8 cellular contexts compared by ENCODE assay signal in genomic region chr9:37465249-37466036, GRCh38. TPM values are rescaled to one million over a fixed set of nuclear protein-coding genes. Genes with fewer than 3 reads are reported as not detected.
DNase-seq lines count a peak whose midpoint lies in the region; ATAC-seq and TF ChIP-seq lines count a peak whose summit lies in the region.

Gene ZBTB5 (minus strand): TSS chr9:37465450. CDS start chr9:37442551, 22,899 bp downstream.

- peak within 1 kb of the TSS; percentile 96 for H3K27ac Mint-ChIP-seq in dendritic cell treated with granulocyte-macrophage colony-stimulating factor and Interleukin-4, amounts not matched to agents 40 ng/mL and 50 ng/mL, for 4 days

- no peaks in the 10 kb centered on the region; the same call in 1 of the 2 replicates for H3K36me3 ChIP-seq in BLaER1
- no peaks in the 10 kb centered on the region for H3K36me3 ChIP-seq in left lung

- DNase-seq in NCI-H748 (lab: John Stamatoyannopoulos, UW; ENCODE audit: unreplicated experiment) (peak; percentile 100), left lung (peak; percentile 98 to 99)
- peak; percentile 98 for DNase-seq in activated CD4-positive, alpha-beta T cell treated with anti-CD3 and anti-CD28 coated beads, Interleukin-2, amount 50 U/mL, for 1 hour
- peak; percentile 96 to 97 for DNase-seq in stimulated activated CD4-positive, alpha-beta T cell treated with anti-CD3 and anti-CD28 coated beads, Interleukin-2, amount 100 ng/mL, for 48 hours

- peaks cover 43% of the 10 kb centered on the region for H4K20me1 ChIP-seq in BLaER1

- no peaks in the 10 kb centered on the region for H3K9me3 Mint-ChIP-seq in dendritic cell treated with granulocyte-macrophage colony-stimulating factor and Interleukin-4, amounts not matched to agents 40 ng/mL and 50 ng/mL, for 4 days

- H3K27me3 ChIP-seq in BLaER1 (no peaks in the 10 kb centered on the region), left lung (no peaks in the 10 kb centered on the region)

- peak within 1 kb of the TSS; percentile 96 for H3K4me2 ChIP-seq in BLaER1

- H3K27ac ChIP-seq in BLaER1 = peak within 1 kb of the TSS; percentile 91
- H3K27ac ChIP-seq in left lung = peak within 1 kb of the TSS; percentile 92 to 97

- H3K27me3 Mint-ChIP-seq in dendritic cell treated with granulocyte-macrophage colony-stimulating factor and Interleukin-4, amounts not matched to agents 40 ng/mL and 50 ng/mL, for 4 days = no peaks in the 10 kb centered on the region

- H3K36me3 Mint-ChIP-seq in dendritic cell treated with granulocyte-macrophage colony-stimulating factor and Interleukin-4, amounts not matched to agents 40 ng/mL and 50 ng/mL, for 4 days (ENCODE audit: low read depth) = peaks cover 31% of the 10 kb centered on the region

- intact Hi-C loops in dendritic cell treated with granulocyte-macrophage colony-stimulating factor and Interleukin-4, amounts not matched to agents 40 ng/mL and 50 ng/mL, for 4 days (cut with micrococcal nuclease) = loop anchor here (1.0 to 2.0 kb wide), 2 partner anchors 20 to 43 kb away; partner anchors contain the start of genes GRHPR and POLR1E
- intact Hi-C loops in left lung (cut with DNase I) = no loop called here

- H3K4me1 Mint-ChIP-seq in dendritic cell treated with granulocyte-macrophage colony-stimulating factor and Interleukin-4, amounts not matched to agents 40 ng/mL and 50 ng/mL, for 4 days (ENCODE audit: low read depth) = peaks cover 45% of the 10 kb centered on the region

- H3K9me3 ChIP-seq in BLaER1 (no peaks in the 10 kb centered on the region), left lung (no peaks in the 10 kb centered on the region)

- H3K4me3 ChIP-seq in BLaER1 (peak within 1 kb of the TSS; percentile 87), left lung (peak within 1 kb of the TSS; percentile 79 to 81)

- H3K4me1 ChIP-seq in BLaER1 = peaks cover 35% of the 10 kb centered on the region
- H3K4me1 ChIP-seq in left lung = peaks cover 15 to 35% of the 10 kb centered on the region in 2 donors

- H3K9ac ChIP-seq in BLaER1 = peak within 1 kb of the TSS; percentile 89

- ATAC-seq in GM19351 (IDR thresholded peaks at IDR 0.05; ENCODE audit: unreplicated experiment) (peak; percentile 75), HG03521 (IDR thresholded peaks at IDR 0.05; ENCODE audit: unreplicated experiment) (peak; percentile 72), left lung (peak; percentile 87)

- peak within 1 kb of the TSS; percentile 92 for H3K4me3 Mint-ChIP-seq in dendritic cell treated with granulocyte-macrophage colony-stimulating factor and Interleukin-4, amounts not matched to agents 40 ng/mL and 50 ng/mL, for 4 days

- TF ChIP-seq CTCF in left lung (IDR thresholded peaks at IDR 0.05) = no peak

RNA-seq across cellular contexts. Expression of gene ZBTB5, which starts in this region (rescaled TPM):
- 1 to 10 TPM; 7.5 to 9.8 TPM for total RNA-seq in left lung

Comparison
In these comparisons a context has a peak if more than half of its experiments do, and no peak if none do; other contexts are left out.
1. Peak in every context shown above with its lines: DNase-seq, ATAC-seq, H3K4me3 ChIP-seq and H3K27ac ChIP-seq.